ENCODE assay signal across 13 cellular contexts in genomic region chr12:90216815-90217214, GRCh38.
DNase-seq lines count a peak whose midpoint lies in the region; ATAC-seq and TF ChIP-seq lines count a peak whose summit lies in the region.
"Had no signal": no experiment of that assay in that cellular context is flagged by ENCODE, and none has a peak within 500 bp of the region (broad histone marks: within the 10 kb centered on the region; RNA-seq: fewer than 3 reads in every experiment).

No MANE protein-coding gene starts in this region.

- H3K4me1 ChIP-seq in MM.1S (ENCODE audit: low read length) = no peaks in the 10 kb centered on the region

- H3F3A ChIP-seq in MM.1S (ENCODE audit: insufficient read depth, low read length) = no peaks in the 10 kb centered on the region

- ATAC-seq in GM21576 (IDR thresholded peaks at IDR 0.05; ENCODE audit: unreplicated experiment) (peak; percentile 64), HG02678 (IDR thresholded peaks at IDR 0.05; ENCODE audit: unreplicated experiment) (no peak)
- ATAC-seq: naive thymus-derived CD8-positive, alpha-beta T cell had no signal

- H3K9me3 ChIP-seq in MG63 (peaks cover 2% of the 10 kb centered on the region; the same call in 1 of the 2 replicates), MM.1S (replicated peaks; ENCODE audit: insufficient read depth, low read length) (no peaks in the 10 kb centered on the region)

- H3K9ac ChIP-seq in MM.1S (ENCODE audit: low read length) = no peak overlapping the region

- H3K9me2 ChIP-seq in MM.1S (replicated peaks; ENCODE audit: insufficient read depth, low read length) = no peaks in the 10 kb centered on the region

- in situ Hi-C loops in brain microvascular endothelial cell (cut with HindIII; ENCODE audit: low pct_ligation_motif_present, low sequenced_read_pairs) = no loop called here

- H3K27ac ChIP-seq in brain microvascular endothelial cell (no peak overlapping the region), MM.1S (ENCODE audit: low read length) (no peak overlapping the region)
- H3K27ac ChIP-seq: VCaP had no signal

- no peaks in the 10 kb centered on the region for H4K20me1 ChIP-seq in MM.1S (ENCODE audit: insufficient read depth, low read length)

- H3K4me1 Mint-ChIP-seq in stimulated activated naive CD8-positive, alpha-beta T cell treated with anti-CD3 and anti-CD28 coated beads, Interleukin-15, Interleukin-2, amounts not matched to agents 100 ng/mL and 50 ng/mL, for 24 hours (ENCODE audit: low read depth) = peaks cover 5% of the 10 kb centered on the region
- H3K4me1 Mint-ChIP-seq: brain had no signal

- H3K36me3 Mint-ChIP-seq in stimulated activated naive CD8-positive, alpha-beta T cell treated with anti-CD3 and anti-CD28 coated beads, Interleukin-15, Interleukin-2, amounts not matched to agents 100 ng/mL and 50 ng/mL, for 24 hours (ENCODE audit: low read depth) = no peaks in the 10 kb centered on the region
- H3K36me3 Mint-ChIP-seq: brain; naive thymus-derived CD8-positive, alpha-beta T cell had no signal

- no peak overlapping the region for H3K4me3 Mint-ChIP-seq in stimulated activated naive CD8-positive, alpha-beta T cell treated with anti-CD3 and anti-CD28 coated beads, Interleukin-15, Interleukin-2, amounts not matched to agents 100 ng/mL and 50 ng/mL, for 24 hours
- H3K4me3 Mint-ChIP-seq: brain; naive thymus-derived CD8-positive, alpha-beta T cell had no signal

- H3K4me3 ChIP-seq in MG63 = no peak overlapping the region
- H3K4me3 ChIP-seq in brain microvascular endothelial cell (ENCODE audit: low read depth, low read length) = no peak overlapping the region
- no peak overlapping the region for H3K4me3 ChIP-seq in MM.1S (ENCODE audit: low read length)
- H3K4me3 ChIP-seq: smooth muscle cell had no signal

- no peaks in the 10 kb centered on the region for H3K27me3 ChIP-seq in MG63
- H3K27me3 ChIP-seq in brain microvascular endothelial cell (replicated peaks) = no peaks in the 10 kb centered on the region
- H3K27me3 ChIP-seq in MM.1S (replicated peaks; ENCODE audit: insufficient read depth, low read length) = no peaks in the 10 kb centered on the region

- H3K4me2 ChIP-seq in MM.1S (ENCODE audit: low read depth, low read length) = no peak overlapping the region
- H3K4me2 ChIP-seq: smooth muscle cell had no signal

- H3K27ac Mint-ChIP-seq in stimulated activated naive CD8-positive, alpha-beta T cell treated with anti-CD3 and anti-CD28 coated beads, Interleukin-15, Interleukin-2, amounts not matched to agents 100 ng/mL and 50 ng/mL, for 24 hours = peak overlapping the region; percentile 24
- H3K27ac Mint-ChIP-seq: naive thymus-derived CD8-positive, alpha-beta T cell had no signal

- no peak for TF ChIP-seq CTCF in brain microvascular endothelial cell (IDR thresholded peaks at IDR 0.05; ENCODE audit: low read depth, low read length, missing control alignments)
- no peak for TF ChIP-seq CTCF in MM.1S (IDR thresholded peaks at IDR 0.05; ENCODE audit: low read length)

- H2AFZ ChIP-seq in MM.1S (ENCODE audit: low read length) = no peak overlapping the region

- H3K9me3 Mint-ChIP-seq in stimulated activated naive CD8-positive, alpha-beta T cell treated with anti-CD3 and anti-CD28 coated beads, Interleukin-15, Interleukin-2, amounts not matched to agents 100 ng/mL and 50 ng/mL, for 24 hours = no peaks in the 10 kb centered on the region

- peaks cover 9% of the 10 kb centered on the region for H3K27me3 Mint-ChIP-seq in stimulated activated naive CD8-positive, alpha-beta T cell treated with anti-CD3 and anti-CD28 coated beads, Interleukin-15, Interleukin-2, amounts not matched to agents 100 ng/mL and 50 ng/mL, for 24 hours
- H3K27me3 Mint-ChIP-seq: brain had no signal

- H3K79me2 ChIP-seq in MM.1S (ENCODE audit: low read length) = no peaks in the 10 kb centered on the region

- H3K36me3 ChIP-seq in MG63 (no peaks in the 10 kb centered on the region), brain microvascular endothelial cell (replicated peaks) (no peaks in the 10 kb centered on the region), MM.1S (replicated peaks; ENCODE audit: insufficient read depth, low read length) (no peaks in the 10 kb centered on the region)

- DNase-seq in MG63 (peak; percentile 40), brain microvascular endothelial cell (peak; percentile 47), MM.1S (no peak)
- DNase-seq in activated CD8-positive, alpha-beta memory T cell treated with anti-CD3 and anti-CD28 coated beads, Interleukin-2, amount 50 U/mL, for 48 hours = no peak
- DNase-seq: DMS53; naive thymus-derived CD8-positive, alpha-beta T cell; NCI-H1092 had no signal

Comparison
In these comparisons a context has a peak if more than half of its experiments do, and no peak if none do; other contexts are left out.
1. DNase-seq: peak in MG63 (single experiment) and brain microvascular endothelial cell (single experiment); none in activated CD8-positive, alpha-beta memory T cell treated with anti-CD3 and anti-CD28 coated beads, Interleukin-2, amount 50 U/mL, for 48 hours (single experiment) and MM.1S (single experiment).